9 cellular contexts compared by ENCODE assay signal in the genomic region with DNA sequence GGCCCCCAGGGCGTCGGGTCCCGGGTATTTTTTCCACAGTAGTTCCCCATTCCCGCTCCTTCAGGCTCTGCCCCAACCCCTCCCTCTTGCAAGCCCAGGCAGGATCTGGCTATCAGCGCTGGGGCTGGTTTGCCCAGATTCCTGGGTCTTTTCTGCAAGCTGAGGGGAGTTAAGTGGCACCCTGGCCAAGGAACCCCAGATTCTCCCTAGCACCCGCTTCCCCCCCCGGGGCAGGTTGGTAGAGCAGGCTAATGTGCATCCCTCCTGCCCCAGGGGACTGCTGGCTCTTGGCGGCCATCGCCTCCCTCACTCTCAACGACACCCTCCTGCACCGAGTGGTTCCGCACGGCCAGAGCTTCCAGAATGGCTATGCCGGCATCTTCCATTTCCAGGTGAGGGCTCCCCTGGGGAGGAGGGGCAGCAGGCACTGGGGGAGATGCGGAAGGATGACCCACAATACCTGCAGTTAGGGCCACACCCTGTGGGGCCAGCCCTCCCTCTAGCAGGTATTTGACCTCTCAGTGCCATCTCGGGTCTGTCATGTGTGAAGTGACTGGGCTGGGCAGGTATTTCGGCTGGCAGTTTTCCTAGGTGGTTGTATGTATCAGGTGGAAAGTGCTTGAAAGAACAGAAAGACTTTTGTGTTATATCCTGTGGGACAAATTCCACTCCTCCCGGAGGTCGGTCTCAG. TPM values are rescaled to one million over a fixed set of nuclear protein-coding genes. Genes with fewer than 3 reads are reported as not detected.
DNase-seq lines count a peak whose midpoint lies in the region; ATAC-seq and TF ChIP-seq lines count a peak whose summit lies in the region.
"Had no signal": no experiment of that assay in that cellular context is flagged by ENCODE, and none has a peak within 500 bp of the region (broad histone marks: within the 10 kb centered on the region; RNA-seq: fewer than 3 reads in every experiment).

No MANE protein-coding gene starts in this region.

- H3K4me3 ChIP-seq in kidney epithelial cell (ENCODE audit: low read depth, low read length) (peak overlapping the region; percentile 75), thoracic aorta (peak overlapping the region; percentile 96)

- no peak for TF ChIP-seq CTCF in kidney epithelial cell (IDR thresholded peaks at IDR 0.05; ENCODE audit: insufficient read depth, low read length, poor library complexity, severe bottlenecking)
- TF ChIP-seq CTCF in thoracic aorta (IDR thresholded peaks at IDR 0.05), result no peak

- H3K4me1 ChIP-seq in thoracic aorta (ENCODE audit: control insufficient read depth in 1 of 2, low read depth in 2 of 2), result peaks cover 15 to 26% of the 10 kb centered on the region in 2 donors

- no peaks in the 10 kb centered on the region for H3K9me3 ChIP-seq in thoracic aorta

- no peak overlapping the region for H3K27ac Mint-ChIP-seq in activated CD4-positive, alpha-beta T cell treated with anti-CD3 and anti-CD28 coated beads, Interleukin-2, amount 10 ng/mL, durations not matched to agents 7 days and 5 days
- no peak overlapping the region for H3K27ac Mint-ChIP-seq in activated naive CD8-positive, alpha-beta T cell treated with anti-CD3 and anti-CD28 coated beads for 36 hours

- H3K27me3 ChIP-seq in kidney epithelial cell (ENCODE audit: control insufficient read depth, insufficient read depth, low read length) (no peaks in the 10 kb centered on the region), thoracic aorta (replicated peaks; ENCODE audit: insufficient read depth) (no peaks in the 10 kb centered on the region)

- peak overlapping the region; percentile 84 for H3K4me3 Mint-ChIP-seq in activated CD4-positive, alpha-beta T cell treated with anti-CD3 and anti-CD28 coated beads, Interleukin-2, amount 10 ng/mL, durations not matched to agents 7 days and 5 days
- H3K4me3 Mint-ChIP-seq in activated naive CD8-positive, alpha-beta T cell treated with anti-CD3 and anti-CD28 coated beads for 36 hours, result peak overlapping the region; percentile 91

- peaks cover 24% of the 10 kb centered on the region for H3K36me3 Mint-ChIP-seq in activated CD4-positive, alpha-beta T cell treated with anti-CD3 and anti-CD28 coated beads, Interleukin-2, amount 10 ng/mL, durations not matched to agents 7 days and 5 days (ENCODE audit: low read depth)
- H3K36me3 Mint-ChIP-seq in activated naive CD8-positive, alpha-beta T cell treated with anti-CD3 and anti-CD28 coated beads for 36 hours, result no peaks in the 10 kb centered on the region

- DNase-seq in activated CD4-positive, alpha-beta T cell treated with anti-CD3 and anti-CD28 coated beads, Interleukin-2, amount 10 ng/mL, durations not matched to agents 7 days and 5 days, result no peak
- no peak for DNase-seq in activated CD4-positive, alpha-beta T cell treated with anti-CD3 and anti-CD28 coated beads, Interleukin-2, amount 50 U/mL, for 48 hours
- DNase-seq in activated naive CD8-positive, alpha-beta T cell treated with anti-CD3 and anti-CD28 coated beads for 36 hours, result no peak
- DNase-seq in kidney epithelial cell (ENCODE audit: low read depth), result peak; percentile 37
- no peak for DNase-seq in thoracic aorta (ENCODE audit: low spot score)
- no peak for DNase-seq in hippocampal formation (lab: John Stamatoyannopoulos, UW)
- DNase-seq in NCI-H1105 treated with DMSO at 0.1 percent for 48 hours (lab: John Stamatoyannopoulos, UW), result no peak
- no peak for DNase-seq in stimulated activated CD4-positive, alpha-beta T cell treated with anti-CD3 and anti-CD28 coated beads, Interleukin-2, amount 100 ng/mL, for 48 hours

- POLR2A ChIA-PET in activated CD4-positive, alpha-beta T cell treated with anti-CD3 and anti-CD28 coated beads, Interleukin-2, amount 10 ng/mL, durations not matched to agents 7 days and 5 days (lab: Charles Lee), result no interaction called here

- no peak for ATAC-seq in thoracic aorta (ENCODE audit: insufficient number of reproducible peaks, low FRiP score, low read depth)

- CTCF ChIA-PET in activated CD4-positive, alpha-beta T cell treated with anti-CD3 and anti-CD28 coated beads, Interleukin-2, amount 10 ng/mL, durations not matched to agents 7 days and 5 days (lab: Charles Lee), result interaction anchor here (1.9 kb wide), 2 partner anchors 22 to 133 kb away, joined by 5 to 6 read pairs; no protein-coding TSS in a partner anchor

- peaks cover 4% of the 10 kb centered on the region for H3K36me3 ChIP-seq in kidney epithelial cell (ENCODE audit: control insufficient read depth, insufficient read depth, low read length)
- H3K36me3 ChIP-seq in thoracic aorta, result peaks cover 32% of the 10 kb centered on the region

- peak overlapping the region in 1 of 2 donors; percentile 21 for H3K27ac ChIP-seq in thoracic aorta

- peaks cover 21% of the 10 kb centered on the region for H3K4me1 Mint-ChIP-seq in activated CD4-positive, alpha-beta T cell treated with anti-CD3 and anti-CD28 coated beads, Interleukin-2, amount 10 ng/mL, durations not matched to agents 7 days and 5 days
- peaks cover 10% of the 10 kb centered on the region for H3K4me1 Mint-ChIP-seq in activated naive CD8-positive, alpha-beta T cell treated with anti-CD3 and anti-CD28 coated beads for 36 hours

- no peaks in the 10 kb centered on the region for H3K9me3 Mint-ChIP-seq in activated CD4-positive, alpha-beta T cell treated with anti-CD3 and anti-CD28 coated beads, Interleukin-2, amount 10 ng/mL, durations not matched to agents 7 days and 5 days
- H3K9me3 Mint-ChIP-seq in activated naive CD8-positive, alpha-beta T cell treated with anti-CD3 and anti-CD28 coated beads for 36 hours, result no peaks in the 10 kb centered on the region

- H3K27me3 Mint-ChIP-seq in activated CD4-positive, alpha-beta T cell treated with anti-CD3 and anti-CD28 coated beads, Interleukin-2, amount 10 ng/mL, durations not matched to agents 7 days and 5 days, result peaks cover 8% of the 10 kb centered on the region
- no peaks in the 10 kb centered on the region for H3K27me3 Mint-ChIP-seq in activated naive CD8-positive, alpha-beta T cell treated with anti-CD3 and anti-CD28 coated beads for 36 hours

RNA-seq across cellular contexts. Expression of gene CAPN1, which starts 1.6 kb away (rescaled TPM):
- total RNA-seq in activated CD4-positive, alpha-beta T cell treated with anti-CD3 and anti-CD28 coated beads, Interleukin-2, amount 10 ng/mL, durations not matched to agents 7 days and 5 days, result 100 to 1,000 TPM; 192 to 207 TPM
- 10 to 100 TPM; 57.9 to 66.7 TPM for total RNA-seq in activated naive CD8-positive, alpha-beta T cell treated with anti-CD3 and anti-CD28 coated beads for 36 hours
- total RNA-seq in kidney epithelial cell (397 and 531 TPM in 2 replicates), thoracic aorta (100 to 1,000 TPM; 168 to 203 TPM)

RNA-seq across cellular contexts. Expression of gene SPDYC, which starts 13.3 kb away (rescaled TPM):
- not detected for total RNA-seq in activated CD4-positive, alpha-beta T cell treated with anti-CD3 and anti-CD28 coated beads, Interleukin-2, amount 10 ng/mL, durations not matched to agents 7 days and 5 days
- total RNA-seq in activated naive CD8-positive, alpha-beta T cell treated with anti-CD3 and anti-CD28 coated beads for 36 hours, result not detected
- total RNA-seq in kidney epithelial cell (not detected in 2 replicates), thoracic aorta (not detected)
- total RNA-seq: left ventricle myocardium superior had no signal

RNA-seq across cellular contexts. Expression of gene SYVN1, which starts 49.0 kb away (rescaled TPM):
- 10 to 100 TPM; 40.5 to 42.2 TPM for total RNA-seq in activated CD4-positive, alpha-beta T cell treated with anti-CD3 and anti-CD28 coated beads, Interleukin-2, amount 10 ng/mL, durations not matched to agents 7 days and 5 days
- total RNA-seq in activated naive CD8-positive, alpha-beta T cell treated with anti-CD3 and anti-CD28 coated beads for 36 hours, result 10 to 100 TPM; 27.5 to 29.3 TPM
- total RNA-seq in kidney epithelial cell (23.4 and 31.0 TPM in 2 replicates), thoracic aorta (10 to 100 TPM; 73.1 to 78.0 TPM)
